Comparison of ENCODE assay signal across 15 cellular contexts in genomic region chr1:203666621-203667020, GRCh38. TPM values are rescaled to one million over a fixed set of nuclear protein-coding genes. Genes with fewer than 3 reads are reported as not detected.
DNase-seq lines count a peak whose midpoint lies in the region; ATAC-seq, FAIRE-seq and TF ChIP-seq lines count a peak whose summit lies in the region.
"Had no signal": no experiment of that assay in that cellular context is flagged by ENCODE, and none has a peak within 500 bp of the region (broad histone marks: within the 10 kb centered on the region; RNA-seq: fewer than 3 reads in every experiment).

No MANE protein-coding gene starts in this region.

- H3K79me2 ChIP-seq in endothelial cell of umbilical vein (ENCODE audit: control insufficient read depth, insufficient read depth, low read length): peaks cover 5% of the 10 kb centered on the region

- H4K20me1 ChIP-seq in endothelial cell of umbilical vein (replicated peaks; ENCODE audit: control insufficient read depth, extremely low read depth, insufficient read depth, low read length): no peaks in the 10 kb centered on the region

- ATAC-seq in GM18858 (IDR thresholded peaks at IDR 0.05; ENCODE audit: unreplicated experiment): no peak
- ATAC-seq: GM12878 had no signal

- intact Hi-C loops in endothelial cell of umbilical vein (cut with micrococcal nuclease): no loop called here

- H3K27ac ChIP-seq in endothelial cell of umbilical vein (ENCODE audit: insufficient read depth, low read depth, low read length) (no peak overlapping the region), mesodermal cell (ENCODE audit: low read depth, low read length, severe bottlenecking) (peak overlapping the region; percentile 37), subcutaneous abdominal adipose tissue (ENCODE audit: low read depth, low read length) (peak overlapping the region; percentile 97), substantia nigra (ENCODE audit: low read depth, low read length, poor library complexity, severe bottlenecking) (no peak overlapping the region)
- H3K27ac ChIP-seq: neutrophil had no signal

- no peak for TF ChIP-seq POLR2A in endothelial cell of umbilical vein (IDR thresholded peaks at IDR 0.05; ENCODE audit: low read depth, low read length)

- H3K27me3 ChIP-seq in endothelial cell of umbilical vein (ENCODE audit: control insufficient read depth in 2 of 2, insufficient read depth in 2 of 2, low read length in 2 of 2) (no peaks in the 10 kb centered on the region), subcutaneous abdominal adipose tissue (ENCODE audit: control insufficient read depth in 5 of 5, insufficient read depth in 4 of 5, low read length in 5 of 5) (no peaks in the 10 kb centered on the region)
- H3K27me3 ChIP-seq: BE2C, neutrophil had no signal

- H3K9me3 ChIP-seq in endothelial cell of umbilical vein (replicated peaks; ENCODE audit: control insufficient read depth, insufficient read depth, low read length): no peaks in the 10 kb centered on the region
- no peaks in the 10 kb centered on the region for H3K9me3 ChIP-seq in mesodermal cell (ENCODE audit: control insufficient read depth, low read length)
- H3K9me3 ChIP-seq in subcutaneous abdominal adipose tissue (ENCODE audit: control insufficient read depth in 5 of 5, low read length in 5 of 5): no peaks in the 10 kb centered on the region
- H3K9me3 ChIP-seq: BE2C, neutrophil had no signal

- no peak overlapping the region for H3K4me3 ChIP-seq in endothelial cell of umbilical vein (replicated peaks in 1 of 3; ENCODE audit: insufficient read depth in 1 of 3, low read depth in 1 of 3, low read length in 3 of 3)
- H3K4me3 ChIP-seq in mesodermal cell (ENCODE audit: extremely low read depth, insufficient read depth, low read length, poor library complexity, severe bottlenecking): no peak overlapping the region
- H3K4me3 ChIP-seq in subcutaneous abdominal adipose tissue (ENCODE audit: low read depth in 1 of 5, low read length in 5 of 5): no peak overlapping the region
- H3K4me3 ChIP-seq: GM12878 had no signal

- no TSS peak for BruUV-seq in endothelial cell of umbilical vein (replicated peaks; lab: Mats Ljungman, UMichigan)

- no peak for TF ChIP-seq CTCF in endothelial cell of umbilical vein (IDR thresholded peaks at IDR 0.05; ENCODE audit: extremely low read depth in 1 of 2, insufficient read depth in 1 of 2, low read depth in 1 of 2, low read length in 2 of 2)

- H3K9ac ChIP-seq in endothelial cell of umbilical vein (replicated peaks; ENCODE audit: extremely low read depth, insufficient read depth, low read length) (no peak overlapping the region), subcutaneous abdominal adipose tissue (ENCODE audit: low read length in 5 of 5) (peak overlapping the region in 1 of 5 donors; percentile 49)

- CTCF ChIA-PET in endothelial cell of umbilical vein (lab: Charles Lee): interaction anchor here (1.6 kb wide), 1 partner anchor 35 kb away, joined by 4 read pairs; no protein-coding TSS in a partner anchor

- POLR2A ChIA-PET in endothelial cell of umbilical vein (lab: Charles Lee): no interaction called here

- H3K4me1 ChIP-seq in endothelial cell of umbilical vein (ENCODE audit: control insufficient read depth, extremely low read depth, insufficient read depth, low read length) (peaks cover 30% of the 10 kb centered on the region), mesodermal cell (ENCODE audit: control insufficient read depth, insufficient read depth, low read length, poor library complexity, severe bottlenecking) (peaks cover 40% of the 10 kb centered on the region), subcutaneous abdominal adipose tissue (ENCODE audit: control insufficient read depth in 5 of 5, insufficient read depth in 5 of 5, low read length in 5 of 5) (peaks cover 24 to 85% (median 71%) of the 10 kb centered on the region in 5 donors)

- H3K36me3 ChIP-seq in endothelial cell of umbilical vein (ENCODE audit: control insufficient read depth in 2 of 2, extremely low read depth in 1 of 2, insufficient read depth in 2 of 2, low read length in 2 of 2): peaks cover 0 to 2% of the 10 kb centered on the region in 2 experiments
- peaks cover 30% of the 10 kb centered on the region for H3K36me3 ChIP-seq in mesodermal cell (ENCODE audit: control insufficient read depth, insufficient read depth, low read length)
- H3K36me3 ChIP-seq in subcutaneous abdominal adipose tissue (ENCODE audit: control insufficient read depth in 5 of 5, insufficient read depth in 5 of 5, low read length in 5 of 5): peaks cover 0 to 12% (median 5%) of the 10 kb centered on the region in 5 donors
- H3K36me3 ChIP-seq: BE2C, neutrophil had no signal

- FAIRE-seq in endothelial cell of umbilical vein (lab: Jason Lieb, UNC): no peak
- FAIRE-seq: GM12878 had no signal

- 100% methylated on average over 1 of the region's 1 CpG; no CpG with 5 or more reads in 1 of the 2 experiments for WGBS in mesodermal cell (ENCODE audit: insufficient coverage in 2 of 2), 2 experiments

- no peak overlapping the region for H2AFZ ChIP-seq in endothelial cell of umbilical vein (ENCODE audit: low read depth, low read length)

- dilution Hi-C loops in endothelial cell of umbilical vein (cut with MboI; ENCODE audit: extremely low pct_ligation_motif_present, low sequenced_read_pairs): no loop called here

- no peaks in the 10 kb centered on the region for H3K9me1 ChIP-seq in endothelial cell of umbilical vein (replicated peaks; ENCODE audit: control insufficient read depth, extremely low read depth, insufficient read depth, low read length)

- DNase-seq in OCI-M1 (lab: John Stamatoyannopoulos, UW): peak; percentile 16
- peak; percentile 56 for DNase-seq in endothelial cell of umbilical vein (ENCODE audit: low read depth, low spot score)
- DNase-seq in occipital lobe (lab: John Stamatoyannopoulos, UW): no peak
- DNase-seq in substantia nigra (lab: John Stamatoyannopoulos, UW): no peak
- no peak for DNase-seq in SKM-1 (lab: John Stamatoyannopoulos, UW; ENCODE audit: unreplicated experiment)
- DNase-seq: activated T-cell treated with anti-CD3 and anti-CD28 coated beads, Interleukin-2, amount 50 U/mL, for 24 hours; BE2C; EL; NCI-H2227 treated with DMSO at 0.1 percent for 48 hours; stimulated activated CD4-positive, alpha-beta T cell treated with anti-CD3 and anti-CD28 coated beads, Interleukin-2, amount 100 ng/mL, for 48 hours had no signal

- no peak overlapping the region for H3K4me2 ChIP-seq in endothelial cell of umbilical vein (ENCODE audit: insufficient read depth, low read length)

TF ChIP-seq in endothelial cell of umbilical vein, 7 proteins besides CTCF, POLR2A, EP300 and RAD21:
- TF ChIP-seq MYC (IDR thresholded peaks at IDR 0.05; ENCODE audit: low read depth, low read length) (no peak), POLR2AphosphoS5 (IDR thresholded peaks at IDR 0.05; ENCODE audit: insufficient read depth, low read depth, low read length) (no peak), MAX (IDR thresholded peaks at IDR 0.05; ENCODE audit: insufficient read depth, insufficient read length) (no peak), GATA2 (IDR thresholded peaks at IDR 0.05; ENCODE audit: insufficient read depth, insufficient read length, low read depth, low read length) (no peak), JUN (IDR thresholded peaks at IDR 0.05; ENCODE audit: borderline replicate concordance, insufficient read depth, insufficient read length, low read depth) (no peak), FOS (IDR thresholded peaks at IDR 0.05; ENCODE audit: borderline replicate concordance, insufficient read depth, low read length) (no peak)
TF ChIP-seq in endothelial cell of umbilical vein: peak in this region for 0.

RNA-seq across cellular contexts. Expression of gene ATP2B4, which starts 40.0 kb away (rescaled TPM):
- total RNA-seq in endothelial cell of umbilical vein: 45.7 and 59.7 TPM in 2 replicates
- polyA plus RNA-seq in endothelial cell of umbilical vein: 31.2 and 31.7 TPM in 2 replicates
- 25.8 and 28.6 TPM in 2 replicates for polyA plus RNA-seq in endothelial cell of umbilical vein (2011; cell fraction: cytosol; rRNA removed)
- polyA plus RNA-seq in endothelial cell of umbilical vein (2011; cell fraction: nucleus; rRNA removed): 61.2 and 68.7 TPM in 2 replicates
- polyA plus RNA-seq in endothelial cell of umbilical vein (2012): 42.2 and 49.4 TPM in 2 replicates
- polyA minus RNA-seq in endothelial cell of umbilical vein: 134 and 153 TPM in 2 replicates
- polyA minus RNA-seq in endothelial cell of umbilical vein (2011; cell fraction: cytosol; rRNA and poly(A)+ RNA removed): 57.6 TPM
- 51.0 and 79.7 TPM in 2 replicates for polyA minus RNA-seq in endothelial cell of umbilical vein (2011; cell fraction: nucleus; rRNA and poly(A)+ RNA removed)
- polyA plus RNA-seq in mesodermal cell (2013, experiment 1 of 2): 84.7 TPM
- polyA plus RNA-seq in mesodermal cell (2013, experiment 2 of 2): 79.8 TPM
- 35.2 TPM for total RNA-seq in occipital lobe

Comparison
In these comparisons a context has a peak if more than half of its experiments do, and no peak if none do; other contexts are left out.
1. DNase-seq: peak in OCI-M1 (single experiment) and endothelial cell of umbilical vein (single experiment); none in occipital lobe (single experiment), substantia nigra (0 of 49) and SKM-1 (single experiment).
2. H3K27ac ChIP-seq: peak in mesodermal cell (single experiment) and subcutaneous abdominal adipose tissue (single experiment); none in endothelial cell of umbilical vein (single experiment) and substantia nigra (single experiment).